19 cellular contexts compared by ENCODE assay signal in the genomic region with DNA sequence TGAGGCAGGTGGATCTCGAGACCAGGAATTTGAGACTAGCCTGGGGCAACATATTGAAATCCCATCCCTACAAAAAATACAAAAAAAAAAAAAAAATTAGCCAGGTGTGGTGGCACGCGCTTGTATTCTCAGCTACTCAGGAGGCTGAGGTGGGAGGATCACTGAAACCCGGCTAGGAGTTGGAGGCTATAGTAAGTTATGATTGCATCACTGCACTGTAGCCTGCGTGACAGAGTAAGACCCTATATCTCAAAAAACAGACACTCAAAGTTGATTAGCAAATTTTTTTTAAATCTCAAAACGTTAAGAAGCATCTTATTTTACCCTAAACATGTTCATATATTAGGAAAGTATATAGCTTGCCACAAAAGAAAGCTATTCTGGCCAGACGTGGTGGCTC. TPM values are rescaled to one million over a fixed set of nuclear protein-coding genes. Genes with fewer than 3 reads are reported as not detected.
DNase-seq lines count a peak whose midpoint lies in the region; ATAC-seq, FAIRE-seq and TF ChIP-seq lines count a peak whose summit lies in the region.
"Had no signal": no experiment of that assay in that cellular context is flagged by ENCODE, and none has a peak within 500 bp of the region (broad histone marks: within the 10 kb centered on the region; RNA-seq: fewer than 3 reads in every experiment).

No MANE protein-coding gene starts in this region.

- no peaks in the 10 kb centered on the region for H3K27me3 Mint-ChIP-seq in effector memory CD8-positive, alpha-beta T cell
- H3K27me3 Mint-ChIP-seq: CD8-positive, alpha-beta memory T cell had no signal

- no peak overlapping the region for H2BK15ac ChIP-seq in IMR-90 (ENCODE audit: low read depth, low read length)

- FAIRE-seq in HepG2 (lab: Jason Lieb, UNC), result no peak
- FAIRE-seq: GM12892 had no signal

- ATAC-seq in HepG2, result no peak
- no peak for ATAC-seq in right lobe of liver
- no peak for ATAC-seq in IMR-90 (ENCODE audit: low read depth)
- ATAC-seq in effector memory CD8-positive, alpha-beta T cell (replicated peaks), result peak; percentile 20
- ATAC-seq in HG03565 (IDR thresholded peaks at IDR 0.05; ENCODE audit: unreplicated experiment), result no peak
- ATAC-seq in HG03457 (IDR thresholded peaks at IDR 0.05; ENCODE audit: unreplicated experiment), result no peak

- H2BK120ac ChIP-seq in IMR-90 (ENCODE audit: low read depth, low read length) (no peak overlapping the region), trophoblast cell (ENCODE audit: insufficient read depth, low read length, poor library complexity) (no peak overlapping the region)

- TF ChIP-seq POLR2A in HepG2 (IDR thresholded peaks at IDR 0.05; ENCODE audit: insufficient read depth in 1 of 2, low read depth in 2 of 2, low read length in 2 of 2) (no peak), right lobe of liver (IDR thresholded peaks at IDR 0.05) (no peak), IMR-90 (IDR thresholded peaks at IDR 0.05; ENCODE audit: low read depth, low read length) (no peak)

- H3K9ac ChIP-seq in HepG2 (ENCODE audit: insufficient read depth, low read depth, low read length), result no peak overlapping the region
- no peak overlapping the region for H3K9ac ChIP-seq in IMR-90 (ENCODE audit: low read depth, low read length)
- no peak overlapping the region for H3K9ac ChIP-seq in trophoblast cell (ENCODE audit: low read length)
- H3K9ac ChIP-seq: GM23248, KMS-11 had no signal

- CTCF ChIA-PET in HepG2 (lab: Yijun Ruan, JAX; ENCODE audit: low intra/inter-chr PET ratio, low total read pairs), result no interaction called here
- CTCF ChIA-PET in IMR-90 (lab: Yijun Ruan, JAX), result no interaction called here

- no peak overlapping the region for H4K5ac ChIP-seq in IMR-90 (ENCODE audit: low read depth, low read length)

- dilution Hi-C loops in IMR-90 (cut with HindIII; ENCODE audit: low sequenced_read_pairs, unreplicated experiment), result no loop called here

- TF ChIP-seq EP300 in HepG2 (IDR thresholded peaks at IDR 0.05; ENCODE audit: low read depth in 2 of 2, low read length in 2 of 2) (no peak), HepG2 (CRISPR knock-in tag; IDR thresholded peaks at IDR 0.05; ENCODE audit: borderline replicate concordance) (no peak)

- TF ChIP-seq CTCF in HepG2 (CRISPR knock-in tag; IDR thresholded peaks at IDR 0.05) (no peak), right lobe of liver (IDR thresholded peaks at IDR 0.05) (no peak), IMR-90 (conservative IDR thresholded peaks at IDR 0.05; ENCODE audit: low read depth, low read length) (no peak)

- no peaks in the 10 kb centered on the region for H3K9me3 Mint-ChIP-seq in effector memory CD8-positive, alpha-beta T cell
- H3K9me3 Mint-ChIP-seq: CD8-positive, alpha-beta memory T cell had no signal

- no TSS peak for BruUV-seq in HepG2 (replicated peaks; lab: Mats Ljungman, UMichigan)
- BruUV-seq in IMR-90 (replicated peaks; lab: Mats Ljungman, UMichigan), result no TSS peak

- H3K27me3 ChIP-seq in HepG2 (ENCODE audit: control insufficient read depth in 1 of 2, insufficient read depth in 2 of 2, low read length in 2 of 2), result no peaks in the 10 kb centered on the region
- no peaks in the 10 kb centered on the region for H3K27me3 ChIP-seq in right lobe of liver
- no peaks in the 10 kb centered on the region for H3K27me3 ChIP-seq in IMR-90 (ENCODE audit: control insufficient read depth, insufficient read depth, low read length)
- no peaks in the 10 kb centered on the region for H3K27me3 ChIP-seq in trophoblast cell (ENCODE audit: insufficient read depth, low read length)
- H3K27me3 ChIP-seq: BLaER1 treated with 17β-estradiol and CSF1 and Interleukin-3, amounts not matched to agents 10 nM and 100 nM had no signal

- H3K23ac ChIP-seq in IMR-90 (ENCODE audit: low read depth, low read length) (no peak overlapping the region), trophoblast cell (ENCODE audit: low read length) (no peak overlapping the region)

- POLR2A ChIA-PET in HepG2 (lab: Yijun Ruan, JAX), result no interaction called here
- POLR2A ChIA-PET in IMR-90 (lab: Charles Lee; ENCODE audit: unreplicated experiment), result no interaction called here

- H2BK5ac ChIP-seq in IMR-90 (ENCODE audit: low read depth, low read length, poor library complexity, severe bottlenecking) (no peak overlapping the region), trophoblast cell (ENCODE audit: low read depth, low read length, poor library complexity) (no peak overlapping the region)

- DNase-seq in HepG2 (ENCODE audit: low spot score) (no peak), right lobe of liver (no peak), IMR-90 (no peak), trophoblast cell (peak in 1 of 2 donors; percentile 26)
- DNase-seq in effector memory CD8-positive, alpha-beta T cell, result no peak
- no peak for DNase-seq in effector CD4-positive, alpha-beta T cell
- DNase-seq: 8988T; Caco-2; CD8-positive, alpha-beta memory T cell; DND-41; GDM1; GM23248; H7 had no signal

- peaks cover 47 to 76% of the 10 kb centered on the region in 2 donors for H3K4me1 Mint-ChIP-seq in effector memory CD8-positive, alpha-beta T cell (ENCODE audit: low read depth in 2 of 2)

- H4K8ac ChIP-seq in IMR-90 (ENCODE audit: low read depth in 2 of 2, low read length in 2 of 2) (no peak overlapping the region), trophoblast cell (ENCODE audit: low read depth, low read length) (no peak overlapping the region)

- no peak overlapping the region for H3K27ac Mint-ChIP-seq in effector memory CD8-positive, alpha-beta T cell

- H3K36me3 ChIP-seq in HepG2 (replicated peaks in 1 of 2; ENCODE audit: control insufficient read depth in 1 of 2, insufficient read depth in 2 of 2, low read length in 2 of 2) (peaks cover 0 to 22% of the 10 kb centered on the region in 2 experiments; a peak in 4 of 5 replicates), right lobe of liver (no peaks in the 10 kb centered on the region), IMR-90 (ENCODE audit: control insufficient read depth, insufficient read depth, low read length) (no peaks in the 10 kb centered on the region), trophoblast cell (ENCODE audit: control insufficient read depth in 1 of 2, insufficient read depth in 2 of 2, low read length in 2 of 2) (peaks cover 0 to 2% of the 10 kb centered on the region in 2 experiments)

- WGBS in HepG2 (ENCODE audit: low lambda C conversion rate), result 83% methylated on average over 7 of the region's 7 CpGs
- 69% methylated on average over 7 of the region's 7 CpGs for WGBS in right lobe of liver (ENCODE audit: insufficient coverage, low coverage, low lambda C conversion rate, missing lambda C conversion rate)
- WGBS in IMR-90 (ENCODE audit: extremely low coverage in 2 of 2, insufficient read length in 1 of 2), 2 experiments, result no CpG with 5 or more reads among the region's 7 CpGs
- WGBS in trophoblast cell (ENCODE audit: extremely low coverage, insufficient coverage, insufficient read length), result no CpG with 5 or more reads among the region's 7 CpGs

- no peak overlapping the region for H2AFZ ChIP-seq in HepG2 (ENCODE audit: low read length)
- H2AFZ ChIP-seq in IMR-90 (replicated peaks; ENCODE audit: low read length, poor library complexity), result no peak overlapping the region
- H2AFZ ChIP-seq in trophoblast cell (ENCODE audit: insufficient read depth, low read length, poor library complexity), result no peak overlapping the region
- H2AFZ ChIP-seq: GM23248 had no signal

- H4K20me1 ChIP-seq in HepG2 (ENCODE audit: insufficient read depth, low read length) (peaks cover 100% of the 10 kb centered on the region), IMR-90 (ENCODE audit: insufficient read depth, low read length) (peaks cover 100% of the 10 kb centered on the region)

- peaks cover 49% of the 10 kb centered on the region for H3K4me1 ChIP-seq in HepG2 (ENCODE audit: insufficient read depth, low read length)
- H3K4me1 ChIP-seq in right lobe of liver, result peaks cover 0 to 70% (median 21%) of the 10 kb centered on the region in 4 donors
- H3K4me1 ChIP-seq in IMR-90 (ENCODE audit: control insufficient read depth, insufficient read depth, low read length), result peaks cover 8% of the 10 kb centered on the region
- peaks cover 0 to 6% of the 10 kb centered on the region in 2 experiments for H3K4me1 ChIP-seq in trophoblast cell (ENCODE audit: control insufficient read depth in 1 of 2, insufficient read depth in 2 of 2, low read length in 2 of 2)

- H3K79me2 ChIP-seq in HepG2 (ENCODE audit: insufficient read depth, low read length) (peaks cover 99% of the 10 kb centered on the region), trophoblast cell (ENCODE audit: control insufficient read depth, insufficient read depth, low read length, poor library complexity) (peaks cover 53% of the 10 kb centered on the region)

- H4K12ac ChIP-seq in trophoblast cell (ENCODE audit: low read depth, low read length), result no peak overlapping the region

- H3K4ac ChIP-seq in IMR-90 (ENCODE audit: low read depth, low read length) (no peak overlapping the region), trophoblast cell (ENCODE audit: low read depth, low read length) (peak overlapping the region; percentile 97)

- peaks cover 17% of the 10 kb centered on the region for H3K9me1 ChIP-seq in IMR-90 (ENCODE audit: insufficient read depth, low read length)

- H2BK20ac ChIP-seq in IMR-90 (ENCODE audit: low read depth, low read length), result no peak overlapping the region

- no peak overlapping the region for H2AK9ac ChIP-seq in IMR-90 (replicated peaks; ENCODE audit: low read depth, low read length, poor library complexity)

- peak overlapping the region; percentile 15 to 57 for H3K4me3 Mint-ChIP-seq in effector memory CD8-positive, alpha-beta T cell

- in situ Hi-C loops in HepG2 (cut with HindIII; ENCODE audit: extremely low pct_ligation_motif_present, low pct_unique_long_range_greater_than_20kb), result no loop called here
- in situ Hi-C loops in IMR-90 (cut with MboI; ENCODE audit: low sequenced_read_pairs), result no loop called here

- H2AK5ac ChIP-seq in IMR-90 (ENCODE audit: low read depth, low read length) (no peak overlapping the region), trophoblast cell (ENCODE audit: low read length) (no peak overlapping the region)

- H2BK12ac ChIP-seq in trophoblast cell (ENCODE audit: low read length), result no peak overlapping the region

- TF ChIP-seq RAD21 in HepG2 (CRISPR knock-in tag; IDR thresholded peaks at IDR 0.05) (no peak), IMR-90 (IDR thresholded peaks at IDR 0.05; ENCODE audit: low read length) (no peak)

- H3K18ac ChIP-seq in IMR-90 (ENCODE audit: low read depth, low read length) (no peak overlapping the region), trophoblast cell (ENCODE audit: low read length) (no peak overlapping the region)

- H3K14ac ChIP-seq in IMR-90 (replicated peaks; ENCODE audit: low read depth, low read length), result no peak overlapping the region
- no peak overlapping the region for H3K14ac ChIP-seq in trophoblast cell (ENCODE audit: low read length)

- H3K9me3 ChIP-seq in HepG2 (ENCODE audit: low read length) (no peaks in the 10 kb centered on the region), right lobe of liver (no peaks in the 10 kb centered on the region), IMR-90 (ENCODE audit: control insufficient read depth, insufficient read depth, low read length) (no peaks in the 10 kb centered on the region), trophoblast cell (ENCODE audit: insufficient read depth, low read depth, low read length) (no peaks in the 10 kb centered on the region)
- H3K9me3 ChIP-seq: BLaER1 treated with 17β-estradiol and CSF1 and Interleukin-3, amounts not matched to agents 10 nM and 100 nM; Caco-2 had no signal

- H3K56ac ChIP-seq in IMR-90 (ENCODE audit: extremely low read depth, insufficient read depth, low read length), result no peak overlapping the region

- H3K4me3 ChIP-seq in HepG2 (replicated peaks in 1 of 3; ENCODE audit: insufficient read depth in 1 of 3, low read depth in 2 of 3, low read length in 3 of 3) (no peak overlapping the region), right lobe of liver (no peak overlapping the region), IMR-90 (ENCODE audit: insufficient read depth, low read depth, low read length) (no peak overlapping the region), trophoblast cell (ENCODE audit: low read depth, low read length) (no peak overlapping the region)
- H3K4me3 ChIP-seq: BLaER1 treated with 17β-estradiol and CSF1 and Interleukin-3, amounts not matched to agents 10 nM and 100 nM; GM23248 had no signal

- no peak overlapping the region for H3K27ac ChIP-seq in HepG2 (ENCODE audit: extremely low read length, insufficient read depth, low read length)
- no peak overlapping the region for H3K27ac ChIP-seq in right lobe of liver
- H3K27ac ChIP-seq in IMR-90 (ENCODE audit: insufficient read depth, low read length), result no peak overlapping the region
- H3K27ac ChIP-seq in trophoblast cell (ENCODE audit: low read depth, low read length), result no peak overlapping the region
- H3K27ac ChIP-seq: BLaER1 treated with 17β-estradiol and CSF1 and Interleukin-3, amounts not matched to agents 10 nM and 100 nM; GM23248; HL-60; KMS-11 had no signal

- intact Hi-C loops in HepG2 (cut with micrococcal nuclease; ENCODE audit: unreplicated experiment), result no loop called here
- intact Hi-C loops in right lobe of liver (cut with DNase I), result no loop called here
- intact Hi-C loops in IMR-90 (cut with micrococcal nuclease), result no loop called here

- peaks cover 35% of the 10 kb centered on the region for H3K36me3 Mint-ChIP-seq in effector memory CD8-positive, alpha-beta T cell (ENCODE audit: insufficient read depth)

- H4K91ac ChIP-seq in IMR-90 (ENCODE audit: insufficient read depth, low read depth, low read length), result no peak overlapping the region
- no peak overlapping the region for H4K91ac ChIP-seq in trophoblast cell (ENCODE audit: low read depth, low read length)

- H3K79me1 ChIP-seq in IMR-90 (ENCODE audit: low read depth in 1 of 2, low read length in 2 of 2), result peaks cover 0 to 32% of the 10 kb centered on the region in 2 experiments; a peak in 2 of 4 replicates
- no peaks in the 10 kb centered on the region for H3K79me1 ChIP-seq in trophoblast cell (ENCODE audit: low read length)

- no peak overlapping the region for H3K4me2 ChIP-seq in HepG2 (ENCODE audit: low read depth, low read length)
- H3K4me2 ChIP-seq in IMR-90 (ENCODE audit: low read depth, low read length), result no peak overlapping the region
- no peak overlapping the region for H3K4me2 ChIP-seq in trophoblast cell (ENCODE audit: low read length)
- H3K4me2 ChIP-seq: KMS-11 had no signal

RNA-seq across cellular contexts. Expression of gene RAB1A, which starts 7.6 kb away (rescaled TPM):
- total RNA-seq in HepG2 (2016; rRNA removed; fragmentation: Illumina TruSeq; extraction: Trizol), result 206 and 311 TPM in 2 replicates
- 27.8 and 28.9 TPM in 2 replicates for total RNA-seq in HepG2 (2016; cell fraction: cytosol; rRNA removed; fragmentation: Illumina TruSeq; extraction: Trizol; ENCODE audit: low read depth)
- 208 and 306 TPM in 2 replicates for total RNA-seq in HepG2 (2016; cell fraction: insoluble cytoplasmic fraction; rRNA removed; fragmentation: Illumina TruSeq; extraction: Trizol)
- 98.9 and 106 TPM in 2 replicates for total RNA-seq in HepG2 (2016; cell fraction: membrane; rRNA removed; fragmentation: Illumina TruSeq; extraction: Trizol)
- total RNA-seq in HepG2 (2016; cell fraction: nucleus; rRNA removed; fragmentation: Illumina TruSeq; extraction: Trizol), result 101 and 108 TPM in 2 replicates
- 174 and 226 TPM in 2 replicates for polyA plus RNA-seq in HepG2 (2011; rRNA removed)
- polyA plus RNA-seq in HepG2 (2011; cell fraction: cytosol; rRNA removed), result 101 and 153 TPM in 2 replicates
- polyA plus RNA-seq in HepG2 (2011; cell fraction: nucleus; rRNA removed), result 26.7 and 44.5 TPM in 2 replicates
- polyA plus RNA-seq in HepG2 (2012), result 237 and 266 TPM in 2 replicates
- 46.4 and 51.5 TPM in 2 replicates for polyA plus RNA-seq in HepG2 (2016; cell fraction: cytosol; fragmentation: Illumina TruSeq; extraction: Trizol; ENCODE audit: low read depth)
- polyA plus RNA-seq in HepG2 (2016; cell fraction: insoluble cytoplasmic fraction; fragmentation: Illumina TruSeq; extraction: Trizol; ENCODE audit: low read depth), result 489 and 498 TPM in 2 replicates
- polyA plus RNA-seq in HepG2 (2016; cell fraction: membrane; fragmentation: Illumina TruSeq; extraction: Trizol; ENCODE audit: low read depth), result 122 and 126 TPM in 2 replicates
- 219 and 228 TPM in 2 replicates for polyA plus RNA-seq in HepG2 (2016; cell fraction: nucleus; fragmentation: Illumina TruSeq; extraction: Trizol; ENCODE audit: insufficient read depth, low read depth)
- 26.5 and 48.9 TPM in 2 replicates for polyA minus RNA-seq in HepG2 (2011; rRNA and poly(A)+ RNA removed; ENCODE audit: low replicate concordance)
- 83.1 and 93.6 TPM in 2 replicates for polyA minus RNA-seq in HepG2 (2011; cell fraction: cytosol; rRNA and poly(A)+ RNA removed)
- 58.2 and 71.1 TPM in 2 replicates for polyA minus RNA-seq in HepG2 (2011; cell fraction: nucleus; rRNA and poly(A)+ RNA removed)
- 100 to 1,000 TPM in 1 of 6 experiments, 10 to 100 TPM in 5; 65.0 to 119 (median 81.3) TPM for total RNA-seq in right lobe of liver
- 114 and 127 TPM in 2 replicates for total RNA-seq in IMR-90 (2012; rRNA removed)
- 152 and 169 TPM in 2 replicates for polyA plus RNA-seq in IMR-90 (2012; rRNA removed)
- 44.4 and 46.8 TPM in 2 replicates for polyA plus RNA-seq in IMR-90 (2012; cell fraction: cytosol; rRNA removed)
- polyA plus RNA-seq in IMR-90 (2012; cell fraction: nucleus; rRNA removed; ENCODE audit: low replicate concordance), result 10.2 and 75.1 TPM in 2 replicates
- 306 and 327 TPM in 2 replicates for polyA plus RNA-seq in trophoblast cell (2013)
